Comparison of ENCODE assay signal across 1 cellular context in the genomic region with DNA sequence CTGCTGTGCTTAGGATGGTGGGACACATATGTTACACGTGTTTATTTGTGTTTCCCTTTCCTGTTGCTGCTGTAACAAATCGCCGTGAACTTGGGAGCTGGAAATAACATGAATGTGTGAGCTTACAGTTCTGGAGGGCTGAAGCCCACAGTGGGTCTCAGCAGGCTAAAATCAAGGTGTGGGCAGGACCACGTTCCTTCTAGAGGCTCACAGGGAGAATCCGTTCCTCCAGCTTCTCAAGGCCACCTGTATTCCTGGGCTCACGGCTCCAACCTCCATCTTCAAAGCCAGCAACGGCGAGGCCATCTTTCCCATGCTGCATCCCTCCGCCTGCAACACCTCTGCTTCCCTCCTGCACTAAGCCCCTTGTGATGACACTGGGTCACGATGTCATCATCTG.
TF ChIP-seq lines count a peak whose summit lies in the region.

No MANE protein-coding gene starts in this region.

TF ChIP-seq in HepG2, 621 proteins besides CTCF, POLR2A, EP300 and RAD21 (continued from another document and continues in another):
- TF ChIP-seq, protein P1, sequence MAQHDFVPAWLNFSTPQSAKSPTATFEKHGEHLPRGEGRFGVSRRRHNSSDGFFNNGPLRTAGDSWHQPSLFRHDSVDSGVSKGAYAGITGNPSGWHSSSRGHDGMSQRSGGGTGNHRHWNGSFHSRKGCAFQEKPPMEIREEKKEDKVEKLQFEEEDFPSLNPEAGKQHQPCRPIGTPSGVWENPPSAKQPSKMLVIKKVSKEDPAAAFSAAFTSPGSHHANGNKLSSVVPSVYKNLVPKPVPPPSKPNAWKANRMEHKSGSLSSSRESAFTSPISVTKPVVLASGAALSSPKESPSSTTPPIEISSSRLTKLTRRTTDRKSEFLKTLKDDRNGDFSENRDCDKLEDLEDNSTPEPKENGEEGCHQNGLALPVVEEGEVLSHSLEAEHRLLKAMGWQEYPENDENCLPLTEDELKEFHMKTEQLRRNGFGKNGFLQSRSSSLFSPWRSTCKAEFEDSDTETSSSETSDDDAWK (CRISPR knock-in tag; IDR thresholded peaks at IDR 0.05): no peak
- TF ChIP-seq, protein P2, sequence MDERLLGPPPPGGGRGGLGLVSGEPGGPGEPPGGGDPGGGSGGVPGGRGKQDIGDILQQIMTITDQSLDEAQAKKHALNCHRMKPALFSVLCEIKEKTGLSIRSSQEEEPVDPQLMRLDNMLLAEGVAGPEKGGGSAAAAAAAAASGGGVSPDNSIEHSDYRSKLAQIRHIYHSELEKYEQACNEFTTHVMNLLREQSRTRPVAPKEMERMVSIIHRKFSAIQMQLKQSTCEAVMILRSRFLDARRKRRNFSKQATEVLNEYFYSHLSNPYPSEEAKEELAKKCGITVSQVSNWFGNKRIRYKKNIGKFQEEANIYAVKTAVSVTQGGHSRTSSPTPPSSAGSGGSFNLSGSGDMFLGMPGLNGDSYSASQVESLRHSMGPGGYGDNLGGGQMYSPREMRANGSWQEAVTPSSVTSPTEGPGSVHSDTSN (CRISPR knock-in tag; IDR thresholded peaks at IDR 0.05): no peak
- TF ChIP-seq, protein P3, sequence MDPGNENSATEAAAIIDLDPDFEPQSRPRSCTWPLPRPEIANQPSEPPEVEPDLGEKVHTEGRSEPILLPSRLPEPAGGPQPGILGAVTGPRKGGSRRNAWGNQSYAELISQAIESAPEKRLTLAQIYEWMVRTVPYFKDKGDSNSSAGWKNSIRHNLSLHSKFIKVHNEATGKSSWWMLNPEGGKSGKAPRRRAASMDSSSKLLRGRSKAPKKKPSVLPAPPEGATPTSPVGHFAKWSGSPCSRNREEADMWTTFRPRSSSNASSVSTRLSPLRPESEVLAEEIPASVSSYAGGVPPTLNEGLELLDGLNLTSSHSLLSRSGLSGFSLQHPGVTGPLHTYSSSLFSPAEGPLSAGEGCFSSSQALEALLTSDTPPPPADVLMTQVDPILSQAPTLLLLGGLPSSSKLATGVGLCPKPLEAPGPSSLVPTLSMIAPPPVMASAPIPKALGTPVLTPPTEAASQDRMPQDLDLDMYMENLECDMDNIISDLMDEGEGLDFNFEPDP (CRISPR knock-in tag; conservative IDR thresholded peaks at IDR 0.05): 0 out of 2 replicates have a peak, but pooled peaks have one; percentile 18
- TF ChIP-seq ZNF232 (CRISPR knock-in tag; IDR thresholded peaks at IDR 0.05; ENCODE audit: borderline replicate concordance) (no peak), TP53 (CRISPR knock-in tag; conservative IDR thresholded peaks at IDR 0.05) (no peak), ZMYM4 (CRISPR knock-in tag; IDR thresholded peaks at IDR 0.05) (no peak), ATF5 (CRISPR knock-in tag; IDR thresholded peaks at IDR 0.05; ENCODE audit: low read depth) (0 out of 2 replicates have a peak, but pooled peaks have one; percentile 51), POGK (CRISPR knock-in tag; conservative IDR thresholded peaks at IDR 0.05) (no peak), ZFP36 (IDR thresholded peaks at IDR 0.05; ENCODE audit: borderline replicate concordance, low read depth, low read length, partially characterized antibody) (no peak), ZNF737 (CRISPR knock-in tag; IDR thresholded peaks at IDR 0.05; ENCODE audit: borderline replicate concordance) (0 out of 2 replicates have a peak, but pooled peaks have one; percentile 17), POLR2AphosphoS2 (IDR thresholded peaks at IDR 0.05; ENCODE audit: low read depth, low read length) (no peak), ZNF572 (CRISPR knock-in tag; IDR thresholded peaks at IDR 0.05) (no peak), GTF3A (CRISPR knock-in tag; conservative IDR thresholded peaks at IDR 0.05) (no peak), LRRFIP1 (CRISPR knock-in tag; conservative IDR thresholded peaks at IDR 0.05) (no peak), FOXJ3 (CRISPR knock-in tag; IDR thresholded peaks at IDR 0.05; ENCODE audit: borderline replicate concordance) (no peak), SNRNP70 (IDR thresholded peaks at IDR 0.05; ENCODE audit: low read depth, low read length) (no peak), ZNF546 (CRISPR knock-in tag; conservative IDR thresholded peaks at IDR 0.05) (no peak), CHD4 (IDR thresholded peaks at IDR 0.05; ENCODE audit: borderline replicate concordance, low read length) (peak; percentile 3; the same call in 1 of the 2 replicates), ZNF557 (CRISPR knock-in tag; IDR thresholded peaks at IDR 0.05) (no peak), ZNF30 (CRISPR knock-in tag; IDR thresholded peaks at IDR 0.05) (no peak), TAF1 (CRISPR knock-in tag; IDR thresholded peaks at IDR 0.05) (no peak), JUN (CRISPR knock-in tag; IDR thresholded peaks at IDR 0.05) (no peak), ATRX (CRISPR knock-in tag; IDR thresholded peaks at IDR 0.05; ENCODE audit: borderline replicate concordance) (no peak), ZNF780A (CRISPR knock-in tag; IDR thresholded peaks at IDR 0.05) (no peak), ZNF839 (CRISPR knock-in tag; IDR thresholded peaks at IDR 0.05; ENCODE audit: borderline replicate concordance) (no peak), ZNF550 (CRISPR knock-in tag; IDR thresholded peaks at IDR 0.05; ENCODE audit: borderline replicate concordance) (no peak), ISL2 (CRISPR knock-in tag; IDR thresholded peaks at IDR 0.05) (no peak), MAFG (CRISPR knock-in tag; IDR thresholded peaks at IDR 0.05) (no peak), SMC3 (IDR thresholded peaks at IDR 0.05; ENCODE audit: low read length) (no peak), ZNF180 (CRISPR knock-in tag; IDR thresholded peaks at IDR 0.05; ENCODE audit: borderline replicate concordance, low read depth) (no peak)
- TF ChIP-seq, protein P4, sequence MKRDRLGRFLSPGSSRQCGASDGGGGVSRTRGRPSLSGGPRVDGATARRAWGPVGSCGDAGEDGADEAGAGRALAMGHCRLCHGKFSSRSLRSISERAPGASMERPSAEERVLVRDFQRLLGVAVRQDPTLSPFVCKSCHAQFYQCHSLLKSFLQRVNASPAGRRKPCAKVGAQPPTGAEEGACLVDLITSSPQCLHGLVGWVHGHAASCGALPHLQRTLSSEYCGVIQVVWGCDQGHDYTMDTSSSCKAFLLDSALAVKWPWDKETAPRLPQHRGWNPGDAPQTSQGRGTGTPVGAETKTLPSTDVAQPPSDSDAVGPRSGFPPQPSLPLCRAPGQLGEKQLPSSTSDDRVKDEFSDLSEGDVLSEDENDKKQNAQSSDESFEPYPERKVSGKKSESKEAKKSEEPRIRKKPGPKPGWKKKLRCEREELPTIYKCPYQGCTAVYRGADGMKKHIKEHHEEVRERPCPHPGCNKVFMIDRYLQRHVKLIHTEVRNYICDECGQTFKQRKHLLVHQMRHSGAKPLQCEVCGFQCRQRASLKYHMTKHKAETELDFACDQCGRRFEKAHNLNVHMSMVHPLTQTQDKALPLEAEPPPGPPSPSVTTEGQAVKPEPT (CRISPR knock-in tag; IDR thresholded peaks at IDR 0.05; ENCODE audit: low read depth): peak; percentile 39
- TF ChIP-seq, protein P5, sequence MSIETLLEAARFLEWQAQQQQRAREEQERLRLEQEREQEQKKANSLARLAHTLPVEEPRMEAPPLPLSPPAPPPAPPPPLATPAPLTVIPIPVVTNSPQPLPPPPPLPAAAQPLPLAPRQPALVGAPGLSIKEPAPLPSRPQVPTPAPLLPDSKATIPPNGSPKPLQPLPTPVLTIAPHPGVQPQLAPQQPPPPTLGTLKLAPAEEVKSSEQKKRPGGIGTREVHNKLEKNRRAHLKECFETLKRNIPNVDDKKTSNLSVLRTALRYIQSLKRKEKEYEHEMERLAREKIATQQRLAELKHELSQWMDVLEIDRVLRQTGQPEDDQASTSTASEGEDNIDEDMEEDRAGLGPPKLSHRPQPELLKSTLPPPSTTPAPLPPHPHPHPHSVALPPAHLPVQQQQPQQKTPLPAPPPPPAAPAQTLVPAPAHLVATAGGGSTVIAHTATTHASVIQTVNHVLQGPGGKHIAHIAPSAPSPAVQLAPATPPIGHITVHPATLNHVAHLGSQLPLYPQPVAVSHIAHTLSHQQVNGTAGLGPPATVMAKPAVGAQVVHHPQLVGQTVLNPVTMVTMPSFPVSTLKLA (IDR thresholded peaks at IDR 0.05): no peak
- TF ChIP-seq, protein P6, sequence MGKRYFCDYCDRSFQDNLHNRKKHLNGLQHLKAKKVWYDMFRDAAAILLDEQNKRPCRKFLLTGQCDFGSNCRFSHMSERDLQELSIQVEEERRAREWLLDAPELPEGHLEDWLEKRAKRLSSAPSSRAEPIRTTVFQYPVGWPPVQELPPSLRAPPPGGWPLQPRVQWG (CRISPR knock-in tag; IDR thresholded peaks at IDR 0.05; ENCODE audit: borderline replicate concordance, low read depth): no peak
- TF ChIP-seq, protein P7, sequence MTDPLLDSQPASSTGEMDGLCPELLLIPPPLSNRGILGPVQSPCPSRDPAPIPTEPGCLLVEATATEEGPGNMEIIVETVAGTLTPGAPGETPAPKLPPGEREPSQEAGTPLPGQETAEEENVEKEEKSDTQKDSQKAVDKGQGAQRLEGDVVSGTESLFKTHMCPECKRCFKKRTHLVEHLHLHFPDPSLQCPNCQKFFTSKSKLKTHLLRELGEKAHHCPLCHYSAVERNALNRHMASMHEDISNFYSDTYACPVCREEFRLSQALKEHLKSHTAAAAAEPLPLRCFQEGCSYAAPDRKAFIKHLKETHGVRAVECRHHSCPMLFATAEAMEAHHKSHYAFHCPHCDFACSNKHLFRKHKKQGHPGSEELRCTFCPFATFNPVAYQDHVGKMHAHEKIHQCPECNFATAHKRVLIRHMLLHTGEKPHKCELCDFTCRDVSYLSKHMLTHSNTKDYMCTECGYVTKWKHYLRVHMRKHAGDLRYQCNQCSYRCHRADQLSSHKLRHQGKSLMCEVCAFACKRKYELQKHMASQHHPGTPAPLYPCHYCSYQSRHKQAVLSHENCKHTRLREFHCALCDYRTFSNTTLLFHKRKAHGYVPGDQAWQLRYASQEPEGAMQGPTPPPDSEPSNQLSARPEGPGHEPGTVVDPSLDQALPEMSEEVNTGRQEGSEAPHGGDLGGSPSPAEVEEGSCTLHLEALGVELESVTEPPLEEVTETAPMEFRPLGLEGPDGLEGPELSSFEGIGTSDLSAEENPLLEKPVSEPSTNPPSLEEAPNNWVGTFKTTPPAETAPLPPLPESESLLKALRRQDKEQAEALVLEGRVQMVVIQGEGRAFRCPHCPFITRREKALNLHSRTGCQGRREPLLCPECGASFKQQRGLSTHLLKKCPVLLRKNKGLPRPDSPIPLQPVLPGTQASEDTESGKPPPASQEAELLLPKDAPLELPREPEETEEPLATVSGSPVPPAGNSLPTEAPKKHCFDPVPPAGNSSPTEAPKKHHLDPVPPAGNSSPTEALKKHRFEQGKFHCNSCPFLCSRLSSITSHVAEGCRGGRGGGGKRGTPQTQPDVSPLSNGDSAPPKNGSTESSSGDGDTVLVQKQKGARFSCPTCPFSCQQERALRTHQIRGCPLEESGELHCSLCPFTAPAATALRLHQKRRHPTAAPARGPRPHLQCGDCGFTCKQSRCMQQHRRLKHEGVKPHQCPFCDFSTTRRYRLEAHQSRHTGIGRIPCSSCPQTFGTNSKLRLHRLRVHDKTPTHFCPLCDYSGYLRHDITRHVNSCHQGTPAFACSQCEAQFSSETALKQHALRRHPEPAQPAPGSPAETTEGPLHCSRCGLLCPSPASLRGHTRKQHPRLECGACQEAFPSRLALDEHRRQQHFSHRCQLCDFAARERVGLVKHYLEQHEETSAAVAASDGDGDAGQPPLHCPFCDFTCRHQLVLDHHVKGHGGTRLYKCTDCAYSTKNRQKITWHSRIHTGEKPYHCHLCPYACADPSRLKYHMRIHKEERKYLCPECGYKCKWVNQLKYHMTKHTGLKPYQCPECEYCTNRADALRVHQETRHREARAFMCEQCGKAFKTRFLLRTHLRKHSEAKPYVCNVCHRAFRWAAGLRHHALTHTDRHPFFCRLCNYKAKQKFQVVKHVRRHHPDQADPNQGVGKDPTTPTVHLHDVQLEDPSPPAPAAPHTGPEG (CRISPR knock-in tag; IDR thresholded peaks at IDR 0.05): no peak
- TF ChIP-seq, protein P8, sequence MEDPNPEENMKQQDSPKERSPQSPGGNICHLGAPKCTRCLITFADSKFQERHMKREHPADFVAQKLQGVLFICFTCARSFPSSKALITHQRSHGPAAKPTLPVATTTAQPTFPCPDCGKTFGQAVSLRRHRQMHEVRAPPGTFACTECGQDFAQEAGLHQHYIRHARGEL (CRISPR knock-in tag; IDR thresholded peaks at IDR 0.05): no peak
